In the genomic region with DNA sequence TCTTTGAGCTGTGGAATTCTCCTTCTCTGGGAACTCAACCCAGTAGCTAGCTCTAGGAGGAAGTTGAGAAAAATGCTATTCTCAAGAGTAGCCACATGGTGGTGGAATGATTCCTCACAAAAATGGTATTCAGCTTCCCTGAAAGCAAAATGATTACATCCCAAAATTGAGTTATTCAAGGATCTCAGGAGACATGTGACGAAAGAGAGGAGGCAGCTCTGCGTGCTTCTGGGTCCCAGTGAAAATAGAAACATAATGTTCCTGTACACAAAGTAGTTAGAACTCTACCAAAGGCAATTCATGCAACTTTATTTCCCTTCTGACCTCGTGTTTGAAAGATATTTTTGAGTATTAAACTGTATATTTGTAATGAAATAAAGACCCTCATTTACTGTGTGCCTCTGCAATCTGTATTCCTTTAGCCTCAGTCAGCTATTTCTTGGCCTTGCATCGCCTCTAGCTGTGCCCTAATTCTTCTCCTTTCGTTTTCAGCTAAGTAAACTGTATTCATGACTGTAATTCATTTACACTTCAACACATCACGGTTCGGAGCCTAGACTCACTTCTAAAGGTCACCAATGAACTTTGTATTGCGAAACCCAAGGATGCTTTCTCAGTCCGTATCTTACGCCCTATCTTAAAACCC, we compare ENCODE assay signal across 8 cellular contexts.
DNase-seq lines count a peak whose midpoint lies in the region; ATAC-seq, FAIRE-seq and TF ChIP-seq lines count a peak whose summit lies in the region.

No MANE protein-coding gene starts in this region.

- no peaks in the 10 kb centered on the region; the same call in 2 of the 3 replicates for H3K9me3 ChIP-seq in GM12878 (replicated peaks; ENCODE audit: control insufficient read depth, insufficient read depth, low read length)
- H3K9me3 ChIP-seq in small intestine (ENCODE audit: control insufficient read depth, low read depth) = no peaks in the 10 kb centered on the region

- peak; percentile 65 for ATAC-seq in GM12878

- H3K27ac ChIP-seq in GM12878 (ENCODE audit: control insufficient read depth, insufficient read depth) (no peak overlapping the region), small intestine (ENCODE audit: low read depth in 1 of 2, low read length in 1 of 2) (peak overlapping the region; percentile 20 to 82)

- TF ChIP-seq EP300 in GM12878 (IDR thresholded peaks at IDR 0.05; ENCODE audit: borderline replicate concordance in 1 of 2, control insufficient read depth in 1 of 2, low read depth in 2 of 2, low read length in 2 of 2) = no peak

- RAD21 ChIA-PET in GM12878 (lab: Charles Lee; ENCODE audit: unreplicated experiment) = interaction anchor here (0.9 to 7.2 kb wide), 25 partner anchors 8 to 1042 kb away, joined by 3 to 245 read pairs (median 4); a partner anchor contains a TSS

- no TSS peak for BruUV-seq in GM12878 (replicated peaks; lab: Mats Ljungman, UMichigan)

- in situ Hi-C loops in GM13976 (cut with MboI; ENCODE audit: low sequenced_read_pairs, unreplicated experiment) = no loop called here
- in situ Hi-C loops in GM12878 (cut with MboI) = no loop called here

- H2AFZ ChIP-seq in GM12878 (ENCODE audit: control insufficient read depth, low read depth, low read length) = no peak overlapping the region

- no peaks in the 10 kb centered on the region for H3K79me2 ChIP-seq in GM12878 (ENCODE audit: control insufficient read depth, insufficient read depth, low read length)

- no peaks in the 10 kb centered on the region for H4K20me1 ChIP-seq in GM12878 (ENCODE audit: control insufficient read depth, insufficient read depth)

- SMC1A ChIA-PET in GM12878 (lab: Charles Lee; ENCODE audit: uncharacterized antibody, unreplicated experiment) = interaction anchor here (0.6 to 10.5 kb wide), 42 partner anchors 8 to 1154 kb away, joined by 3 to 316 read pairs (median 4); a partner anchor contains a TSS

- peak; percentile 57 for FAIRE-seq in GM12878 (lab: Jason Lieb, UNC)
- no peak for FAIRE-seq in small intestine (lab: Jason Lieb, UNC)

- POLR2A ChIA-PET in GM12878 (lab: Charles Lee) = interaction anchor here (0.6 to 1.9 kb wide), 3 partner anchors 168 to 650 kb away, joined by 3 to 11 read pairs (median 3); no protein-coding TSS in a partner anchor

- WGBS in GM12878 (ENCODE audit: insufficient coverage, insufficient replicate concordance, low lambda C conversion rate, missing lambda C conversion rate) = 31% methylated on average over 10 of the region's 10 CpGs
- 8 to 20% (median 15%) methylated on average over 10 of the region's 10 CpGs for WGBS in small intestine, 3 donors

- TF ChIP-seq RAD21 in GM12878 (IDR thresholded peaks at IDR 0.05; ENCODE audit: insufficient read depth, low read depth, low read length) = peak; percentile 81

- no peak for TF ChIP-seq POLR2A in GM12878 (IDR thresholded peaks at IDR 0.05; ENCODE audit: low read depth, low read length)

- intact Hi-C loops in GM12878 (cut with micrococcal nuclease; ENCODE audit: unreplicated experiment) = loop anchor here (1.0 kb wide), 2 partner anchors 81 to 376 kb away; no protein-coding TSS in a partner anchor

- H3K36me3 ChIP-seq in GM12878 (ENCODE audit: control insufficient read depth in 2 of 2, insufficient read depth in 2 of 2, low read length in 1 of 2) = no peaks in the 10 kb centered on the region
- no peaks in the 10 kb centered on the region for H3K36me3 ChIP-seq in small intestine (ENCODE audit: control insufficient read depth in 2 of 2, insufficient read depth in 2 of 2, low read length in 2 of 2)

- TF ChIP-seq CTCF in AG09319 (IDR thresholded peaks at IDR 0.05; ENCODE audit: low read depth, low read length) (peak; percentile 67), GM13976 (IDR thresholded peaks at IDR 0.05; ENCODE audit: borderline replicate concordance, control extremely low read depth, extremely low read depth, insufficient read depth, missing control alignments) (peak; percentile 26), GM12878 (IDR thresholded peaks at IDR 0.05 in 2 of 3, conservative IDR thresholded peaks at IDR 0.05 in 1 of 3; ENCODE audit: control insufficient read depth in 2 of 3, extremely low read depth in 1 of 3, insufficient read depth in 1 of 3, low read depth in 3 of 3, low read length in 3 of 3) (peak; percentile 47 to 61 (median 51); a peak in 5 of 6 replicates)

- no peak overlapping the region for H3K4me3 ChIP-seq in GM12878
- no peak overlapping the region for H3K4me3 ChIP-seq in small intestine (ENCODE audit: low read depth in 1 of 2, low read length in 2 of 2)

- peak; percentile 62 for DNase-seq in AG09319 (ENCODE audit: extremely low read depth, low read depth)
- DNase-seq in GM13976 (ENCODE audit: low spot score) = no peak
- DNase-seq in MV-4-11 (lab: John Stamatoyannopoulos, UW) = peak; percentile 65
- no peak for DNase-seq in GM12878 (ENCODE audit: low read depth, low spot score)
- peak; percentile 40 for DNase-seq in iPS-NIHi7 (ENCODE audit: extremely low spot score)
- peak; percentile 71 for DNase-seq in small intestine
- no peak for DNase-seq in stimulated activated naive CD4-positive, alpha-beta T cell treated with Interleukin-2 at 50 U/mL for 16 hours (lab: John Stamatoyannopoulos, UW)
- no peak for DNase-seq in NCI-H187 treated with DMSO at 0.1 percent for 48 hours (lab: John Stamatoyannopoulos, UW)

- peak overlapping the region; percentile 51 for H3K4me2 ChIP-seq in GM12878 (ENCODE audit: control insufficient read depth, insufficient read depth)

- CTCF ChIA-PET in GM12878 (lab: Yijun Ruan, JAX) = interaction anchor here (0.6 to 14.9 kb wide), 42 partner anchors 9 to 1436 kb away, joined by 3 to 414 read pairs (median 4); a partner anchor contains a TSS

- H3K4me1 ChIP-seq in GM12878 (ENCODE audit: control insufficient read depth, insufficient read depth, low read length) = peaks cover 4% of the 10 kb centered on the region; the same call in 1 of the 2 replicates
- H3K4me1 ChIP-seq in small intestine (ENCODE audit: control insufficient read depth in 2 of 2, insufficient read depth in 1 of 2, low read depth in 1 of 2, low read length in 1 of 2) = peaks cover 0 to 4% of the 10 kb centered on the region in 2 donors

- H3K27me3 ChIP-seq in GM12878 (replicated peaks in 1 of 2; ENCODE audit: control insufficient read depth in 2 of 2, insufficient read depth in 2 of 2, low read length in 1 of 2) (no peaks in the 10 kb centered on the region), small intestine (ENCODE audit: control insufficient read depth in 2 of 2, insufficient read depth in 2 of 2, low read length in 2 of 2) (no peaks in the 10 kb centered on the region)

- H3K9ac ChIP-seq in GM12878 (ENCODE audit: control insufficient read depth, insufficient read depth, low read length) = no peak overlapping the region

TF ChIP-seq in GM12878, 131 proteins besides CTCF, POLR2A, EP300 and RAD21:
- TF ChIP-seq SUZ12 (IDR thresholded peaks at IDR 0.05; ENCODE audit: unreplicated experiment) = no peak
- peak; percentile 55; the same call in 1 of the 2 replicates for TF ChIP-seq SMC3 (IDR thresholded peaks at IDR 0.05; ENCODE audit: borderline replicate concordance, low read length)

Comparison
In these comparisons a context has a peak if more than half of its experiments do, and no peak if none do; other contexts are left out.
1. DNase-seq: peak in AG09319 (single experiment), MV-4-11 (single experiment), iPS-NIHi7 (single experiment) and small intestine (single experiment); none in GM13976 (single experiment), GM12878 (single experiment), stimulated activated naive CD4-positive, alpha-beta T cell treated with Interleukin-2 at 50 U/mL for 16 hours (single experiment) and NCI-H187 treated with DMSO at 0.1 percent for 48 hours (single experiment).
2. Peak in every context shown above with its lines, with median percentiles within 50 percentile points of each other: CTCF ChIP-seq.